ENCODE assay signal across 24 cellular contexts in the genomic region with DNA sequence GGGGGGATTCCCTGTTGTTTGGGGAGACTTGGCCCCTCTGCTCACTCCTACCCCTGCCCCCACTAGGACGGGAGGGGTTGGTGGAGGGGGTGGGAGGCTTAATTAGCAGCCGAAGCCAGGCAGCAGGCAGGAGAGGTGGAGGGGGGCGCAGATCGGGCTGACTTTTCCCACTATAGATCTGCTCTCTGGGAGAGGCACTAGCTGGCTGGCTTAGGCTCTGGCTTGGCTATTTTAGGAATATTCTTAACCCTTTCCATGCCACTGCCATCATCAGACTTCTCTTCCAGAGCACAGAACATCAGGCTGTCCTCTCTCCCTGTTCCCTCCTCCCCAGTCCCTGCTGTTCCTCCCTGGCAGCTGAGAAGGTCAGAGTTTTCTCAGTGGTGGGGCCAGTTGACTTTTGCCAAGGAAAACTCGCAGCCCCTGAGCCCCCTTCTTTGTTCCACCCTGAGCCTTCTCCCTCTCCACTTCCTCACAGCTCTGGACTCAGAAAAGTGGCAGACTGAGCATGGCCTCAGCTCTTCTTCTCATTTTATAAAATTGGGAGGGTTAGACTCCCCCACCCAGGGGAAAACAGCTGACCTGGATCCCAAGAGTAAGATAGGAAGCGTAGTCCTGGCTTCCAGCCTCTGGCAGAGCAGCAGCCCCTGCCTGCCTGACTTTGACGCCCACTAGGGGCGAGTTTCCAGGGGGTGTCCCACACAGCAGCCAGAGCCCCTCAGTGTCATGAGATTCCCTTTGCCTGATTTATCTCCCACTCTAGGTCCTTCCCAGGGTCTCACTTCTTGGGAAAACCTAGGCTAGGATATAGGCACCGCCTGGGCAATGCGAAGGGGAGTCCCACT. TPM values are rescaled to one million over a fixed set of nuclear protein-coding genes. Genes with fewer than 3 reads are reported as not detected.
DNase-seq lines count a peak whose midpoint lies in the region; ATAC-seq and TF ChIP-seq lines count a peak whose summit lies in the region.
"Had no signal": no experiment of that assay in that cellular context is flagged by ENCODE, and none has a peak within 500 bp of the region (broad histone marks: within the 10 kb centered on the region; RNA-seq: fewer than 3 reads in every experiment).

No MANE protein-coding gene starts in this region.

- no peak overlapping the region for H2AFZ ChIP-seq in OCI-LY7 (ENCODE audit: low read length)

- CTCF ChIA-PET in OCI-LY7 (lab: Charles Lee; ENCODE audit: unreplicated experiment), result no interaction called here

- POLR2A ChIA-PET in OCI-LY7 (lab: Charles Lee), result no interaction called here

- H3K27ac ChIP-seq in gastroesophageal sphincter (peak overlapping the region in 3 of 4 donors; percentile 78 to 86 (median 80)), urinary bladder (ENCODE audit: low read depth) (peak overlapping the region; percentile 46), OCI-LY7 (ENCODE audit: low read depth, low read length, poor library complexity, severe bottlenecking) (no peak overlapping the region)
- H3K27ac ChIP-seq: C4-2B, gastrocnemius medialis, skin epidermis had no signal

- WGBS in gastroesophageal sphincter (ENCODE audit: low coverage in 1 of 2), 2 donors, result 20% methylated on average over 4 of the region's 10 CpGs; no CpG with 5 or more reads in 1 of the 2 donors
- WGBS in urinary bladder, result 26% methylated on average over 10 of the region's 10 CpGs

- TF ChIP-seq POLR2A in gastroesophageal sphincter (IDR thresholded peaks at IDR 0.05), result no peak

- BruUV-seq in OCI-LY7 (replicated peaks; lab: Mats Ljungman, UMichigan), result no TSS peak

- H3K36me3 ChIP-seq in gastroesophageal sphincter, result no peaks in the 10 kb centered on the region
- H3K36me3 ChIP-seq in urinary bladder (ENCODE audit: insufficient read depth), result no peaks in the 10 kb centered on the region
- H3K36me3 ChIP-seq in OCI-LY7 (ENCODE audit: insufficient read depth, low read length), result no peaks in the 10 kb centered on the region
- H3K36me3 ChIP-seq: gastrocnemius medialis, HAP-1, MG63, uterus had no signal

- TF ChIP-seq EP300 in gastroesophageal sphincter (IDR thresholded peaks at IDR 0.05), result no peak

- peaks cover 11 to 64% (median 32%) of the 10 kb centered on the region in 3 donors for H3K4me1 ChIP-seq in gastroesophageal sphincter
- H3K4me1 ChIP-seq in urinary bladder (ENCODE audit: insufficient read depth), result no peaks in the 10 kb centered on the region
- no peaks in the 10 kb centered on the region for H3K4me1 ChIP-seq in OCI-LY7 (ENCODE audit: insufficient read depth, low read length, poor library complexity, severe bottlenecking)
- H3K4me1 ChIP-seq: gastrocnemius medialis, HAP-1 had no signal

- H3K27me3 ChIP-seq in gastroesophageal sphincter, result no peaks in the 10 kb centered on the region
- H3K27me3 ChIP-seq: MG63, uterus had no signal

- H4K20me1 ChIP-seq in OCI-LY7 (ENCODE audit: insufficient read depth, low read length), result no peaks in the 10 kb centered on the region

- TF ChIP-seq CTCF in gastroesophageal sphincter (IDR thresholded peaks at IDR 0.05) (no peak), OCI-LY7 (conservative IDR thresholded peaks at IDR 0.05; ENCODE audit: low read length) (no peak)

- DNase-seq in Right ventricle myocardium inferior (ENCODE audit: missing footprints) (no peak), cardiac septum (ENCODE audit: low spot score) (no peak), myocyte (ENCODE audit: low read depth) (peak; percentile 42), NCI-H1436 (lab: John Stamatoyannopoulos, UW) (no peak), OCI-LY7 (ENCODE audit: low spot score) (no peak)
- DNase-seq: activated CD4-positive, alpha-beta T cell treated with anti-CD3 and anti-CD28 coated beads for 4 hours; activated effector memory CD4-positive, alpha-beta T cell treated with anti-CD3 and anti-CD28 coated beads, Interleukin-2, amount 50 U/mL, for 16 hours; DMS153; dorsolateral prefrontal cortex; gastrocnemius medialis; GDM1; MG63; mucosa of descending colon; NCI-H1930; stimulated activated CD4-positive, alpha-beta T cell treated with anti-CD3 and anti-CD28 coated beads, Interleukin-4, amount 100 ng/mL, for 1 hour; uterus had no signal

- H3K4me3 ChIP-seq in gastroesophageal sphincter (no peak overlapping the region), urinary bladder (ENCODE audit: low read depth, low read length) (no peak overlapping the region), OCI-LY7 (ENCODE audit: low read depth, low read length, poor library complexity, severe bottlenecking) (no peak overlapping the region)
- H3K4me3 ChIP-seq: dorsolateral prefrontal cortex, gastrocnemius medialis, HAP-1, MG63, mucosa of descending colon, skin epidermis, uterus had no signal

- ATAC-seq in Right ventricle myocardium inferior, result peak; percentile 16
- ATAC-seq in gastroesophageal sphincter, result no peak
- ATAC-seq in GM18520 (IDR thresholded peaks at IDR 0.05; ENCODE audit: unreplicated experiment), result no peak
- ATAC-seq: gastrocnemius medialis, mucosa of descending colon had no signal

- H3K9me3 ChIP-seq in gastroesophageal sphincter, result no peaks in the 10 kb centered on the region
- no peaks in the 10 kb centered on the region for H3K9me3 ChIP-seq in OCI-LY7 (ENCODE audit: low read length)
- H3K9me3 ChIP-seq: gastrocnemius medialis, HAP-1, MG63, mucosa of descending colon, uterus had no signal

- H3K79me2 ChIP-seq in OCI-LY7 (ENCODE audit: insufficient read depth, low read depth, low read length), result no peaks in the 10 kb centered on the region

- no peak overlapping the region for H3K4me2 ChIP-seq in OCI-LY7 (ENCODE audit: low read length)

- no peaks in the 10 kb centered on the region for H3K9me2 ChIP-seq in OCI-LY7 (ENCODE audit: insufficient read depth, low read length)

- intact Hi-C loops in Right ventricle myocardium inferior (cut with DNase I), result loop anchor here (2.0 kb wide), 1 partner anchor 43 kb away; no protein-coding TSS in a partner anchor
- intact Hi-C loops in cardiac septum (cut with DNase I), result loop anchor here (2.0 kb wide), 1 partner anchor 61 kb away; no protein-coding TSS in a partner anchor
- intact Hi-C loops in OCI-LY7 (cut with micrococcal nuclease; ENCODE audit: unreplicated experiment), result no loop called here

RNA-seq across cellular contexts. Expression of a gene that starts 9.9 kb away (rescaled TPM):
- 11.3 TPM for total RNA-seq in Right ventricle myocardium inferior
- total RNA-seq in cardiac septum, result 0.97 TPM
- total RNA-seq in gastroesophageal sphincter, result 1 to 10 TPM; 4.1 to 7.1 (median 5.0) TPM
- 0.11 TPM in 1 of 2 replicates, not detected in the other for total RNA-seq in myocyte
- 0.84 TPM for polyA plus RNA-seq in myocyte (2012)
- total RNA-seq in urinary bladder, result 12.6 TPM
- 15.1 TPM for polyA plus RNA-seq in urinary bladder
- total RNA-seq in OCI-LY7 (2014; rRNA removed; shearing (Covaris generic)), result not detected in 2 replicates
- not detected in 2 replicates for total RNA-seq in OCI-LY7 (2022)
- total RNA-seq: epithelial cell of proximal tubule, gastrocnemius medialis, subcutaneous adipose tissue had no signal

RNA-seq across cellular contexts. Expression of a gene that starts 30.4 kb away (rescaled TPM):
- 2.5 TPM for total RNA-seq in Right ventricle myocardium inferior
- total RNA-seq in cardiac septum, result 0.13 TPM
- total RNA-seq in gastroesophageal sphincter, result under 1 TPM in 3 of 4 donors, not detected in 1; 0.08 to 0.35 (median 0.27) TPM
- 0.03 TPM in 1 of 2 replicates, not detected in the other for total RNA-seq in myocyte
- polyA plus RNA-seq in myocyte (2012), result 0.09 TPM
- 2.5 TPM for total RNA-seq in urinary bladder
- 0.20 TPM for polyA plus RNA-seq in urinary bladder
- 33.4 and 42.2 TPM in 2 replicates for total RNA-seq in OCI-LY7 (2014; rRNA removed; shearing (Covaris generic))
- total RNA-seq in OCI-LY7 (2022), result 126 and 146 TPM in 2 replicates
